8 cellular contexts compared by ENCODE assay signal in genomic region chr3:38028621-38029361, GRCh38. TPM values are rescaled to one million over a fixed set of nuclear protein-coding genes. Genes with fewer than 3 reads are reported as not detected.
A peak's percentile ranks its signal among the peaks of the same experiment; 100 is the strongest.
DNase-seq lines count a peak whose midpoint lies in the region; ATAC-seq and TF ChIP-seq lines count a peak whose summit lies in the region.

No MANE protein-coding gene starts in this region.

- intact Hi-C loops in vagina (cut with DNase I) = no loop called here

- peaks cover 7 to 24% (median 10%) of the 10 kb centered on the region in 5 donors for H3K27me3 Mint-ChIP-seq in naive thymus-derived CD8-positive, alpha-beta T cell

- POLR2A ChIA-PET in naive thymus-derived CD8-positive, alpha-beta T cell (lab: Charles Lee) = interaction anchor here (2.5 kb wide), 1 partner anchor 11 kb away, joined by 12 read pairs; the partner anchor contains the start of gene DLEC1

- H3K27ac Mint-ChIP-seq in naive thymus-derived CD8-positive, alpha-beta T cell = peak overlapping the region in 6 of 10 donors; percentile 23 to 85 (median 48)

- H3K36me3 ChIP-seq in vagina = no peaks in the 10 kb centered on the region

- DNase-seq in stimulated activated CD4-positive, alpha-beta T cell treated with anti-CD3 and anti-CD28 coated beads, Interleukin-4, amount 100 ng/mL, for 24 hours = peak; percentile 3
- no peak for DNase-seq in stimulated activated CD4-positive, alpha-beta T cell treated with anti-CD3 and anti-CD28 coated beads, Interleukin-2, amount 100 ng/mL, for 24 hours
- no peak for DNase-seq in epithelial cell of prostate (ENCODE audit: low read depth, low spot score)
- DNase-seq in naive thymus-derived CD8-positive, alpha-beta T cell = peak in 1 of 10 donors; percentile 62
- DNase-seq in vagina (ENCODE audit: extremely low spot score in 2 of 2) = peak in 1 of 2 donors; percentile 87
- no peak for DNase-seq in GM19240 (ENCODE audit: insufficient read length, low spot score)
- no peak for DNase-seq in COLO829 (ENCODE audit: low spot score)

- H3K4me3 Mint-ChIP-seq in naive thymus-derived CD8-positive, alpha-beta T cell = peak overlapping the region; percentile 59 to 85 (median 74)

- TF ChIP-seq CTCF in vagina (IDR thresholded peaks at IDR 0.05) = no peak

- H3K27me3 ChIP-seq in vagina = no peaks in the 10 kb centered on the region

- ATAC-seq in naive thymus-derived CD8-positive, alpha-beta T cell = no peak
- no peak for ATAC-seq in GM21515 (IDR thresholded peaks at IDR 0.05; ENCODE audit: unreplicated experiment)

- H3K36me3 Mint-ChIP-seq in naive thymus-derived CD8-positive, alpha-beta T cell = no peaks in the 10 kb centered on the region

- peak overlapping the region; percentile 80 for H3K4me3 ChIP-seq in vagina

- no peak for TF ChIP-seq POLR2A in vagina (IDR thresholded peaks at IDR 0.05)

- H3K4me1 Mint-ChIP-seq in naive thymus-derived CD8-positive, alpha-beta T cell = peaks cover 18 to 41% (median 37%) of the 10 kb centered on the region in 4 donors

- peaks cover 0 to 2% (median 0%) of the 10 kb centered on the region in 9 donors for H3K9me3 Mint-ChIP-seq in naive thymus-derived CD8-positive, alpha-beta T cell

- H3K9me3 ChIP-seq in vagina = no peaks in the 10 kb centered on the region

- H3K4me1 ChIP-seq in vagina = peaks cover 67% of the 10 kb centered on the region

- H3K27ac ChIP-seq in epithelial cell of prostate = peak overlapping the region; percentile 96
- peak overlapping the region; percentile 95 for H3K27ac ChIP-seq in vagina

RNA-seq across cellular contexts. Expression of gene PLCD1, which starts 0.7 kb away (rescaled TPM):
- 10 to 100 TPM; 39.3 to 42.7 TPM for total RNA-seq in naive thymus-derived CD8-positive, alpha-beta T cell
- polyA plus RNA-seq in naive thymus-derived CD8-positive, alpha-beta T cell = 10 to 100 TPM; 11.0 to 23.0 (median 15.6) TPM
- total RNA-seq in vagina = 68.5 TPM

RNA-seq across cellular contexts. Expression of gene DLEC1, which starts 10.2 kb away (rescaled TPM):
- 1 to 10 TPM; 4.6 to 5.2 TPM for total RNA-seq in naive thymus-derived CD8-positive, alpha-beta T cell
- polyA plus RNA-seq in naive thymus-derived CD8-positive, alpha-beta T cell = under 1 TPM; 0.31 to 0.37 (median 0.35) TPM
- total RNA-seq in vagina = 0.25 TPM

RNA-seq across cellular contexts. Expression of gene VILL, which starts 38.2 kb away (rescaled TPM):
- 10 to 100 TPM; 41.0 to 41.9 TPM for total RNA-seq in naive thymus-derived CD8-positive, alpha-beta T cell
- 10 to 100 TPM; 12.3 to 21.6 (median 16.0) TPM for polyA plus RNA-seq in naive thymus-derived CD8-positive, alpha-beta T cell
- 7.9 TPM for total RNA-seq in vagina
